Comparison of ENCODE assay signal across 1 cellular context in the genomic region with DNA sequence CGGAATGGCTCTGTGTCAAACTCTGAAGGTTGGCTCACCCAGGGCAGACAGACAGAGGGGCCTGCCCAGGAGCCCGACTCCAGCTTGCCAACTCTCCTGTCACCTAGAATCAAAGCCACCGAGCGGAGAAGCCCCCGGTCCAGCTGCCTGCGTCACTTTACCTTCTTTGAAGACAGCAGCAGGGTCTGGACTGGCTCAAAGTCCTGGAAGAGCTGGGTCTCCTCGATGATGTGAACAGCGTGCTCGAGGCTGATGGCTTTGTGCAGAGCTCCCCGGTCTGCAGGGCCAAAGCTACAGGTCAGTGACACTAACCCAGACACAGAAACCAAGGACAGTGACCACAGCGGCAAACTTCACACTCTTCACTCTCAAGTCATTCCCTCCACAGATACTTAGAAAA.
TF ChIP-seq lines count a peak whose summit lies in the region.

No MANE protein-coding gene starts in this region.

TF ChIP-seq in liver, 16 proteins besides CTCF, POLR2A, EP300 and RAD21 (continued from another document):
- TF ChIP-seq GABPA (IDR thresholded peaks at IDR 0.05 in 1 of 2, conservative IDR thresholded peaks at IDR 0.05 in 1 of 2) (no peak), FOXA1 (IDR thresholded peaks at IDR 0.05) (no peak), SP1 (IDR thresholded peaks at IDR 0.05) (no peak)
TF ChIP-seq in liver: peak in this region for 0.
